ENCODE assay signal across 1 cellular context in the genomic region with DNA sequence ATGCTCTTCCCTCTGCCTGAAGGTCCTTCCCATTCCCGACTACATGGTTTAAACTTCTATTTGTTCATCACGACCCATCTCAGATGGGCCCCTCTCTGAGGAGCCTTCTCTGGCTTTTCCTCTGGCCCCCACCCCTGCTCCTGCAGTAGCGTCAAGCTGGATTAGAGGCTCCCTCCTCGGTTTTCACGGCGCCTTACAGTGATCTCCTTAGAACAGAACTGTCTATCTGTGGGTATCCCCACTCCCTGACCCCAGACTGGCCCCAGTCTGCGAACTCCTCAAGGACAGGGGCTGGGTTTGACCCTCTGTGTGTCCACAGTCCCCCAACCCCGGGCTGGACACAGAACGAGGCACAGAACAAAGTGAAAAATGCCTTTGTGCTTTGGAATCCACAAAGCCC.
TF ChIP-seq lines count a peak whose summit lies in the region.

No MANE protein-coding gene starts in this region.

TF ChIP-seq in HepG2, 621 proteins besides CTCF, POLR2A, EP300 and RAD21:
- TF ChIP-seq ARHGAP35 (CRISPR knock-in tag; IDR thresholded peaks at IDR 0.05; ENCODE audit: borderline replicate concordance), result 0 out of 2 replicates have a peak, but pooled peaks have one; percentile 9
- TF ChIP-seq, protein P1, sequence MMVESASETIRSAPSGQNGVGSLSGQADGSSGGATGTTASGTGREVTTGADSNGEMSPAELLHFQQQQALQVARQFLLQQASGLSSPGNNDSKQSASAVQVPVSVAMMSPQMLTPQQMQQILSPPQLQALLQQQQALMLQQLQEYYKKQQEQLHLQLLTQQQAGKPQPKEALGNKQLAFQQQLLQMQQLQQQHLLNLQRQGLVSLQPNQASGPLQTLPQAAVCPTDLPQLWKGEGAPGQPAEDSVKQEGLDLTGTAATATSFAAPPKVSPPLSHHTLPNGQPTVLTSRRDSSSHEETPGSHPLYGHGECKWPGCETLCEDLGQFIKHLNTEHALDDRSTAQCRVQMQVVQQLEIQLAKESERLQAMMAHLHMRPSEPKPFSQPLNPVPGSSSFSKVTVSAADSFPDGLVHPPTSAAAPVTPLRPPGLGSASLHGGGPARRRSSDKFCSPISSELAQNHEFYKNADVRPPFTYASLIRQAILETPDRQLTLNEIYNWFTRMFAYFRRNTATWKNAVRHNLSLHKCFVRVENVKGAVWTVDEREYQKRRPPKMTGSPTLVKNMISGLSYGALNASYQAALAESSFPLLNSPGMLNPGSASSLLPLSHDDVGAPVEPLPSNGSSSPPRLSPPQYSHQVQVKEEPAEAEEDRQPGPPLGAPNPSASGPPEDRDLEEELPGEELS (CRISPR knock-in tag; IDR thresholded peaks at IDR 0.05), result no peak
- TF ChIP-seq ZNF891 (CRISPR knock-in tag; IDR thresholded peaks at IDR 0.05), result 0 out of 2 replicates have a peak, but pooled peaks have one; percentile 13
